ENCODE assay signal across 21 cellular contexts in the genomic region with DNA sequence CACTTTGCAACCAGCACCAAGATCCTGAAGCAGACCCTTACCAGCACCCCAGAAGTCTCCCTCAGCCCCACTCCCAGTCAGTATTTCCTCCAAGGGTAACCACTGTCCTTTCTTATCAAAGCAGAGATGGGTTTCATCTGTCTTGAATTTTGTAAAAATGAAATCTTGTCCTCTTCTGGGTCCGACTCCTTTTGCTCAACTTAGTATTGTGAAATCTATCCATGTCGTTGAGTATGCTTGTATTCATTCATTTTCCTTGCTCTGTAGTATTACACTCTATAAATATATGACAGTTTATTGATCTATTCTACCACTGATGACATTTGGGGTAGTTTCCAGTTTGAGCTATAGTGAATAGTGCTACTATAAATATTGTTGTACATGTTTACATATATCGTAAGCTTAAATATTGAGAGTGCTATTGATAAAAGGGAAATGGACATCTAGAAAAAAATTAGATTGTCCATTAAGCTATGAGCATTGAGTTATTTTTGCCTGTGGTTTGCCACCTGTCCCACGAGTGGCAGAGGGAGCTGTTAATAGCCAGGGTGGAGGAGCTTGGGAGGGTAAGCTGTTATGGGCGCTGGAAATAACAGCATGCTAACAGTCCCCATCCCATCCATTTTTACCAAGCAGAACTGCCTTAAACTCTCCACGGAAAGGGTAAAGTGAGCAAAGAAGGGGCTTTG. TPM values are rescaled to one million over a fixed set of nuclear protein-coding genes. Genes with fewer than 3 reads are reported as not detected.
"Had no signal": no experiment of that assay in that cellular context is flagged by ENCODE, and none has a peak within 500 bp of the region (broad histone marks: within the 10 kb centered on the region; RNA-seq: fewer than 3 reads in every experiment).

No MANE protein-coding gene starts in this region.

- H3K4me1 ChIP-seq: left ventricle myocardium inferior, lower lobe of right lung, psoas muscle had no signal

- H3K27ac Mint-ChIP-seq: memory B cell; mesothelial cell of epicardium; naive B cell; stimulated activated naive B cell treated with anti-CD40 and anti-IgM and Interleukin-4, amounts not matched to agents 10 μg/mL and 1 μg/mL and 100 μg/mL, for 72 hours had no signal

- H3K36me3 ChIP-seq: neutrophil had no signal

- H2AFZ ChIP-seq: hepatocyte had no signal

- H3K36me3 Mint-ChIP-seq: naive B cell had no signal

- ATAC-seq: left cardiac atrium; lower lobe of right lung; sciatic nerve; stimulated activated naive B cell treated with anti-CD40 and anti-IgM and Interleukin-4, amounts not matched to agents 10 μg/mL and 1 μg/mL and 100 μg/mL, for 72 hours had no signal

- H3K9me3 ChIP-seq: left ventricle myocardium inferior, lower lobe of right lung, neutrophil, psoas muscle had no signal

- H3K27me3 Mint-ChIP-seq: naive B cell; stimulated activated naive B cell treated with anti-CD40 and anti-IgM and Interleukin-4, amounts not matched to agents 10 μg/mL and 1 μg/mL and 100 μg/mL, for 72 hours had no signal

- H3K4me1 Mint-ChIP-seq: memory B cell; mesothelial cell of epicardium; naive B cell; stimulated activated naive B cell treated with anti-CD40 and anti-IgM and Interleukin-4, amounts not matched to agents 10 μg/mL and 1 μg/mL and 100 μg/mL, for 72 hours had no signal

- H3K4me2 ChIP-seq: hepatocyte had no signal

- DNase-seq: dermis blood vessel endothelial cell; foreskin melanocyte; head of caudate nucleus; kidney; left cardiac atrium; left ventricle myocardium inferior; lower lobe of right lung; naive B cell; psoas muscle; retina; stimulated activated CD4-positive, alpha-beta T cell treated with anti-CD3 and anti-CD28 coated beads, Interleukin-2, amount 100 ng/mL, for 24 hours; stimulated activated CD4-positive, alpha-beta T cell treated with anti-CD3 and anti-CD28 coated beads, Interleukin-4, amount 100 ng/mL, for 4 hours; stimulated activated naive B cell treated with anti-CD40 and anti-IgM and Interleukin-4, amounts not matched to agents 10 μg/mL and 1 μg/mL and 100 μg/mL, for 72 hours; trophoblast cell had no signal

- H3K27ac ChIP-seq: hepatocyte, left ventricle myocardium inferior, lower lobe of right lung, neutrophil, psoas muscle, skin epidermis had no signal

- H3K27me3 ChIP-seq: hepatocyte, neutrophil had no signal

- H3K79me2 ChIP-seq: hepatocyte had no signal

- H3K4me3 Mint-ChIP-seq: memory B cell; mesothelial cell of epicardium; naive B cell; stimulated activated naive B cell treated with anti-CD40 and anti-IgM and Interleukin-4, amounts not matched to agents 10 μg/mL and 1 μg/mL and 100 μg/mL, for 72 hours had no signal

- H3K9me3 Mint-ChIP-seq: memory B cell; naive B cell; stimulated activated naive B cell treated with anti-CD40 and anti-IgM and Interleukin-4, amounts not matched to agents 10 μg/mL and 1 μg/mL and 100 μg/mL, for 72 hours had no signal

- H3K4me3 ChIP-seq: hepatocyte, left ventricle myocardium inferior, lower lobe of right lung, psoas muscle, skin epidermis had no signal

RNA-seq across cellular contexts. Expression of a gene that starts 43.5 kb away (rescaled TPM):
- total RNA-seq: endothelial cell of umbilical vein had no signal
